22 cellular contexts compared by ENCODE assay signal in the genomic region with DNA sequence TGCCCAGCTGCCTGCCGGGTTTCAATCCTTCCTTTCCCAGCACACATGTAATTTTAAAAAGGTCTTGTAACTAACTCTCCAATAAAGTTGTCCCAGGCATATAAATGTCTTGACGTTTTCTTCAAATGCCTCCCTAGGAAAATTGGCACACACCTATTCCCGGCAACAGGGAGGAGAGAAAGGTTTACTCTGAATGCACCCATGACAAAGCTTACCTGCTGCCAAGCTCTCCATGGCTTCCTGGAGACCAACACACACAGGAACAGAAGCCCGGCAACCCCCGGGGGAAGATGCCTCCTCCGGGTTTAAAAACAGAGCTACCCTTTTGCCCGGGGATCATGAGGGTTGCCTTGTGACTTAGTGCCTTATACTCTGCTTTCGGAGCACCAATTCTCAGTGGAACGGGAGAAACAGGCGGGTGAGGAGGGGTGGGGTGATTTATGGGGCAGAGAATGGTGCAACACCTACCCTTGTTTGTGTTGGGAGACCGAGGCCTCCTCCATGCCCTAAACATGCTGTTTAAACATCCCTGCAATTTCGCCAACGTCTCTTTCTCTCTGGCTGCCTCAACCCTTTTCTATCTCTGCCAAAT. TPM values are rescaled to one million over a fixed set of nuclear protein-coding genes. Genes with fewer than 3 reads are reported as not detected.
DNase-seq lines count a peak whose midpoint lies in the region; ATAC-seq and TF ChIP-seq lines count a peak whose summit lies in the region.
"Had no signal": no experiment of that assay in that cellular context is flagged by ENCODE, and none has a peak within 500 bp of the region (broad histone marks: within the 10 kb centered on the region; RNA-seq: fewer than 3 reads in every experiment).

No MANE protein-coding gene starts in this region.

- H3K36me3 ChIP-seq in adipocyte (ENCODE audit: control insufficient read depth, insufficient read depth, low read length, severe bottlenecking) (no peaks in the 10 kb centered on the region), mucosa of descending colon (ENCODE audit: low read depth) (no peaks in the 10 kb centered on the region), subcutaneous abdominal adipose tissue (ENCODE audit: control insufficient read depth in 5 of 5, insufficient read depth in 5 of 5, low read length in 5 of 5) (no peaks in the 10 kb centered on the region)
- H3K36me3 ChIP-seq in CD8-positive, alpha-beta T cell (ENCODE audit: insufficient read depth, low read length), result no peaks in the 10 kb centered on the region

- H3K9me3 Mint-ChIP-seq in CD8-positive, alpha-beta T cell, result no peaks in the 10 kb centered on the region
- H3K9me3 Mint-ChIP-seq: HFFc6 had no signal

- intact Hi-C loops in left colon (cut with DNase I, micrococcal nuclease) (no loop called here), mucosa of descending colon (cut with DNase I, micrococcal nuclease) (no loop called here)
- intact Hi-C loops in CD8-positive, alpha-beta T cell (cut with DNase I, micrococcal nuclease), result no loop called here

- POLR2A ChIA-PET in CD8-positive, alpha-beta T cell (lab: Charles Lee), result no interaction called here

- H3K4me1 ChIP-seq in adipocyte (ENCODE audit: control insufficient read depth, insufficient read depth, low read length) (peaks cover 30% of the 10 kb centered on the region), mucosa of descending colon (ENCODE audit: low read depth) (no peaks in the 10 kb centered on the region), subcutaneous abdominal adipose tissue (ENCODE audit: control insufficient read depth in 5 of 5, insufficient read depth in 5 of 5, low read length in 5 of 5) (peaks cover 0 to 49% (median 31%) of the 10 kb centered on the region in 5 donors)
- no peaks in the 10 kb centered on the region for H3K4me1 ChIP-seq in CD8-positive, alpha-beta T cell (ENCODE audit: insufficient read depth, low read length)

- peak overlapping the region; percentile 54 for H3K4me3 ChIP-seq in adipocyte (ENCODE audit: low read length)
- no peak overlapping the region for H3K4me3 ChIP-seq in mucosa of descending colon
- H3K4me3 ChIP-seq in subcutaneous abdominal adipose tissue (ENCODE audit: low read depth in 1 of 5, low read length in 5 of 5), result peak overlapping the region in 3 of 5 donors; percentile 8 to 33 (median 29)
- no peak overlapping the region for H3K4me3 ChIP-seq in CD8-positive, alpha-beta T cell (ENCODE audit: low read depth, low read length)

- H3K9ac ChIP-seq in adipocyte (ENCODE audit: low read length) (peak overlapping the region; percentile 75), subcutaneous abdominal adipose tissue (ENCODE audit: low read length in 5 of 5) (peak overlapping the region in 3 of 5 donors; percentile 7 to 62 (median 19))

- no peaks in the 10 kb centered on the region for H3K27me3 ChIP-seq in adipocyte (replicated peaks; ENCODE audit: control insufficient read depth, insufficient read depth, low read length)
- peaks cover 0 to 10% (median 0%) of the 10 kb centered on the region in 5 donors for H3K27me3 ChIP-seq in subcutaneous abdominal adipose tissue (ENCODE audit: control insufficient read depth in 5 of 5, insufficient read depth in 4 of 5, low read length in 5 of 5)
- H3K27me3 ChIP-seq in CD8-positive, alpha-beta T cell (ENCODE audit: insufficient read depth, low read length), result no peaks in the 10 kb centered on the region

- peaks cover 2% of the 10 kb centered on the region for H3K4me1 Mint-ChIP-seq in CD8-positive, alpha-beta T cell (ENCODE audit: low read depth)
- H3K4me1 Mint-ChIP-seq: CD14-positive monocyte had no signal

- H3K27ac ChIP-seq in subcutaneous abdominal adipose tissue (ENCODE audit: low read depth, low read length), result peak overlapping the region; percentile 82
- no peak overlapping the region for H3K27ac ChIP-seq in caudate nucleus (ENCODE audit: low read depth, low read length)
- no peak overlapping the region for H3K27ac ChIP-seq in CD8-positive, alpha-beta T cell (ENCODE audit: low read depth, low read length)

- CTCF ChIA-PET in CD8-positive, alpha-beta T cell (lab: Charles Lee), result no interaction called here

- H3K9me3 ChIP-seq in adipocyte (ENCODE audit: control insufficient read depth, low read length), result no peaks in the 10 kb centered on the region
- no peaks in the 10 kb centered on the region for H3K9me3 ChIP-seq in mucosa of descending colon
- H3K9me3 ChIP-seq in subcutaneous abdominal adipose tissue (ENCODE audit: control insufficient read depth in 5 of 5, low read length in 5 of 5), result no peaks in the 10 kb centered on the region
- H3K9me3 ChIP-seq in CD8-positive, alpha-beta T cell (ENCODE audit: low read length), result peaks cover 6% of the 10 kb centered on the region
- H3K9me3 ChIP-seq: Caco-2 had no signal

- DNase-seq in adipocyte (ENCODE audit: low read depth) (no peak), left colon (peak in 1 of 2 donors; percentile 17), mucosa of descending colon (no peak), caudate nucleus (lab: John Stamatoyannopoulos, UW) (no peak)
- DNase-seq in CD8-positive, alpha-beta T cell, result no peak
- DNase-seq: ACHN, AML-193, Caco-2, EL, HFFc6, IMR-90, Kasumi-1, MM.1S, NCI-H1105, NCI-H187, NCI-H345, NCI-H526, SIG-M5 had no signal

- no peaks in the 10 kb centered on the region for H3K27me3 Mint-ChIP-seq in CD8-positive, alpha-beta T cell (ENCODE audit: low read depth)

- H3K36me3 Mint-ChIP-seq in CD8-positive, alpha-beta T cell, result no peaks in the 10 kb centered on the region
- H3K36me3 Mint-ChIP-seq: CD14-positive monocyte had no signal

- no peak overlapping the region for H3K27ac Mint-ChIP-seq in CD8-positive, alpha-beta T cell
- H3K27ac Mint-ChIP-seq: CD14-positive monocyte, HFFc6 had no signal

- ATAC-seq in left colon (peak; percentile 50), mucosa of descending colon (peak; percentile 68), GM19467 (IDR thresholded peaks at IDR 0.05; ENCODE audit: unreplicated experiment) (no peak), GM18511 (IDR thresholded peaks at IDR 0.05; ENCODE audit: unreplicated experiment) (no peak)
- no peak for ATAC-seq in CD8-positive, alpha-beta T cell

- no peak for TF ChIP-seq CTCF in mucosa of descending colon (IDR thresholded peaks at IDR 0.05)
- TF ChIP-seq CTCF in CD8-positive, alpha-beta T cell (IDR thresholded peaks at IDR 0.05), result no peak

- H3K4me3 Mint-ChIP-seq in CD8-positive, alpha-beta T cell, result no peak overlapping the region
- H3K4me3 Mint-ChIP-seq: CD14-positive monocyte, HFFc6 had no signal

RNA-seq across cellular contexts. Expression of gene GYG2, which starts 4.8 kb away (rescaled TPM):
- total RNA-seq in left colon (10 to 100 TPM; 11.3 to 23.4 TPM), mucosa of descending colon (10 to 100 TPM in 1 of 3 donors, 1 to 10 TPM in 2; 3.5 to 15.6 (median 3.7) TPM)
- total RNA-seq in CD8-positive, alpha-beta T cell, result not detected

Comparison
In these comparisons a context has a peak if more than half of its experiments do, and no peak if none do; other contexts are left out.
1. H3K4me3 ChIP-seq: peak in adipocyte (single experiment) and subcutaneous abdominal adipose tissue (3 of 5); none in mucosa of descending colon (single experiment) and CD8-positive, alpha-beta T cell (single experiment).
2. ATAC-seq: peak in left colon (single experiment) and mucosa of descending colon (single experiment); none in CD8-positive, alpha-beta T cell (single experiment), GM19467 (single experiment) and GM18511 (single experiment).
3. RNA of gene GYG2, which starts 4.8 kb away (total RNA-seq): 11.3 to 23.4 TPM in left colon and 3.5 to 15.6 TPM in mucosa of descending colon; not detected in CD8-positive, alpha-beta T cell; every median in the first group is over 4 times any median in the second.